In genomic region chr10:25492680-25493079, GRCh38 we compare ENCODE assay signal across 28 cellular contexts.
DNase-seq lines count a peak whose midpoint lies in the region; ATAC-seq, FAIRE-seq and TF ChIP-seq lines count a peak whose summit lies in the region.
"Had no signal": no experiment of that assay in that cellular context is flagged by ENCODE, and none has a peak within 500 bp of the region (broad histone marks: within the 10 kb centered on the region; RNA-seq: fewer than 3 reads in every experiment).

No MANE protein-coding gene starts in this region.

- H3K36me3 Mint-ChIP-seq in progenitor cell of endocrine pancreas (ENCODE audit: insufficient read depth): no peaks in the 10 kb centered on the region
- H3K36me3 Mint-ChIP-seq: activated naive CD4-positive, alpha-beta T cell treated with anti-CD3 and anti-CD28 coated beads, Interleukin-2, amount 50 U/mL, for 24 hours had no signal

- no peak overlapping the region for H3K4me3 Mint-ChIP-seq in progenitor cell of endocrine pancreas (ENCODE audit: low read depth)
- H3K4me3 Mint-ChIP-seq: activated naive CD4-positive, alpha-beta T cell treated with anti-CD3 and anti-CD28 coated beads, Interleukin-2, amount 50 U/mL, for 24 hours; nephron had no signal

- TF ChIP-seq RAD21 in SK-N-SH (IDR thresholded peaks at IDR 0.05; ENCODE audit: low read length): no peak

- H2AFZ ChIP-seq in SK-N-SH (ENCODE audit: low read depth): no peak overlapping the region
- H2AFZ ChIP-seq: GM23248, parathyroid adenoma had no signal

- no peak for TF ChIP-seq CTCF in SK-N-SH (IDR thresholded peaks at IDR 0.05)
- TF ChIP-seq CTCF in RWPE2 (IDR thresholded peaks at IDR 0.05; ENCODE audit: poor library complexity, severe bottlenecking): no peak
- no peak for TF ChIP-seq CTCF in progenitor cell of endocrine pancreas (IDR thresholded peaks at IDR 0.05; ENCODE audit: unreplicated experiment)

- H3K4me3 ChIP-seq in SK-N-SH (ENCODE audit: low read depth in 2 of 2, low read length in 1 of 2) (no peak overlapping the region), RWPE2 (ENCODE audit: severe bottlenecking) (no peak overlapping the region)
- H3K4me3 ChIP-seq: coronary artery, GM23248, lower lobe of right lung had no signal

- H3K27me3 ChIP-seq in SK-N-SH (ENCODE audit: insufficient read depth) (no peaks in the 10 kb centered on the region), RWPE2 (ENCODE audit: insufficient read depth, poor library complexity, severe bottlenecking) (no peaks in the 10 kb centered on the region)

- no peaks in the 10 kb centered on the region for H3K79me2 ChIP-seq in SK-N-SH (ENCODE audit: insufficient read depth)
- H3K79me2 ChIP-seq: parathyroid adenoma had no signal

- H4K20me1 ChIP-seq in SK-N-SH (ENCODE audit: insufficient read depth): no peaks in the 10 kb centered on the region

- H3K27me3 Mint-ChIP-seq in progenitor cell of endocrine pancreas: no peaks in the 10 kb centered on the region
- H3K27me3 Mint-ChIP-seq: activated naive CD4-positive, alpha-beta T cell treated with anti-CD3 and anti-CD28 coated beads, Interleukin-2, amount 50 U/mL, for 24 hours had no signal

- H3K27ac Mint-ChIP-seq in progenitor cell of endocrine pancreas: peak overlapping the region; percentile 25
- H3K27ac Mint-ChIP-seq: activated naive CD4-positive, alpha-beta T cell treated with anti-CD3 and anti-CD28 coated beads, Interleukin-2, amount 50 U/mL, for 24 hours; activated T-helper 2 cell treated with anti-CD3 and anti-CD28 coated beads, Interferon-gamma antibody, Interleukin-2, Interleukin-4, amounts not matched to agents 10 μg/mL and 5 μg/mL and 100 μg/mL, durations not matched to agents 14 hours and 24 hours and 36 hours had no signal

- FAIRE-seq in GM12891 (lab: Jason Lieb, UNC): no peak

- POLR2A ChIA-PET in SK-N-SH (lab: Yijun Ruan, JAX): no interaction called here

- no peak for TF ChIP-seq EP300 in SK-N-SH (IDR thresholded peaks at IDR 0.05; ENCODE audit: borderline replicate concordance in 1 of 2, low read depth in 1 of 2, low read length in 1 of 2)

- H3K9me3 ChIP-seq in SK-N-SH: no peaks in the 10 kb centered on the region
- no peaks in the 10 kb centered on the region for H3K9me3 ChIP-seq in RWPE2 (ENCODE audit: severe bottlenecking)
- H3K9me3 ChIP-seq: lower lobe of right lung had no signal

- CTCF ChIA-PET in SK-N-SH (lab: Yijun Ruan, JAX): interaction anchor here (0.8 kb wide), 1 partner anchor 30 kb away, joined by 3 read pairs; no protein-coding TSS in a partner anchor

- ATAC-seq in SK-N-SH treated with all-trans-retinoic acid at 6 μM for 48 hours (no peak), RWPE2 (ENCODE audit: low read depth) (no peak)
- ATAC-seq: lower lobe of right lung; stimulated activated naive CD8-positive, alpha-beta T cell treated with anti-CD3 and anti-CD28 coated beads, Interleukin-15, Interleukin-2, amounts not matched to agents 100 U/mL and 50 U/mL, for 24 hours had no signal

- no peak for DNase-seq in SK-N-SH
- no peak for DNase-seq in RWPE2 (ENCODE audit: low spot score)
- DNase-seq in epithelial cell of prostate (ENCODE audit: low read depth, low spot score): no peak
- no peak for DNase-seq in progenitor cell of endocrine pancreas (ENCODE audit: low spot score, unreplicated experiment)
- DNase-seq in GM12891 (ENCODE audit: insufficient read length, low spot score): no peak
- no peak for DNase-seq in nucleus accumbens (lab: John Stamatoyannopoulos, UW)
- no peak for DNase-seq in NCI-H446 (lab: John Stamatoyannopoulos, UW)
- DNase-seq: activated CD4-positive, alpha-beta T cell treated with anti-CD3 and anti-CD28 coated beads for 48 hours; DMS79 treated with DMSO at 0.1 percent for 48 hours; effector memory CD4-positive, alpha-beta T cell; GF-D8; Kasumi-1; lower lobe of right lung; NCI-H1436; NCI-H2081 treated with DMSO at 0.1 percent for 48 hours; stimulated activated CD4-positive, alpha-beta T cell treated with anti-CD3 and anti-CD28 coated beads, Interleukin-1b, Interleukin-23, amount 100 ng/mL, for 48 hours; stimulated activated naive CD8-positive, alpha-beta T cell treated with anti-CD3 and anti-CD28 coated beads, Interleukin-15, Interleukin-2, amounts not matched to agents 100 U/mL and 50 U/mL, for 24 hours had no signal

- H3K4me1 ChIP-seq in SK-N-SH (ENCODE audit: control insufficient read depth in 1 of 2, insufficient read depth in 2 of 2, low read depth in 1 of 2, low read length in 1 of 2) (peaks cover 0 to 2% of the 10 kb centered on the region in 2 experiments; a peak in 1 of 4 replicates), RWPE2 (ENCODE audit: insufficient read depth, poor library complexity, severe bottlenecking) (peaks cover 23% of the 10 kb centered on the region)
- H3K4me1 ChIP-seq: lower lobe of right lung, parathyroid adenoma had no signal

- H3K9ac ChIP-seq in SK-N-SH: no peak overlapping the region
- H3K9ac ChIP-seq: GM23248, parathyroid adenoma had no signal

- no peaks in the 10 kb centered on the region for H3K9me2 ChIP-seq in SK-N-SH

- no peaks in the 10 kb centered on the region for H3K36me3 ChIP-seq in SK-N-SH (replicated peaks in 1 of 2; ENCODE audit: control insufficient read depth in 1 of 2, insufficient read depth in 2 of 2, low read length in 1 of 2)
- no peaks in the 10 kb centered on the region for H3K36me3 ChIP-seq in RWPE2 (ENCODE audit: low read depth)
- H3K36me3 ChIP-seq: lower lobe of right lung had no signal

- no peaks in the 10 kb centered on the region for H3K9me3 Mint-ChIP-seq in progenitor cell of endocrine pancreas (ENCODE audit: low read depth)
- H3K9me3 Mint-ChIP-seq: activated naive CD4-positive, alpha-beta T cell treated with anti-CD3 and anti-CD28 coated beads, Interleukin-2, amount 50 U/mL, for 24 hours; nephron had no signal

- H3F3A ChIP-seq in SK-N-SH (replicated peaks; ENCODE audit: insufficient read depth): peaks cover 7% of the 10 kb centered on the region

- H3K27ac ChIP-seq in SK-N-SH (ENCODE audit: low read depth in 2 of 2, low read length in 1 of 2) (peak overlapping the region in 1 of 2 experiments; percentile 41; a peak in 1 of 4 replicates), RWPE2 (ENCODE audit: poor library complexity, severe bottlenecking) (peak overlapping the region; percentile 95), epithelial cell of prostate (peak overlapping the region; percentile 89)
- H3K27ac ChIP-seq: 22Rv1, C4-2B, coronary artery, GM23248, HL-60, lower lobe of right lung, parathyroid adenoma, VCaP had no signal

- H3K4me1 Mint-ChIP-seq in progenitor cell of endocrine pancreas (ENCODE audit: low read depth): peaks cover 16% of the 10 kb centered on the region
- H3K4me1 Mint-ChIP-seq: activated naive CD4-positive, alpha-beta T cell treated with anti-CD3 and anti-CD28 coated beads, Interleukin-2, amount 50 U/mL, for 24 hours; nephron had no signal

- H3K4me2 ChIP-seq in SK-N-SH: peak overlapping the region; percentile 5; the same call in 1 of the 2 replicates

- no peak for TF ChIP-seq POLR2A in GM12891 (IDR thresholded peaks at IDR 0.05; ENCODE audit: low read depth, low read length)

TF ChIP-seq in SK-N-SH, 30 proteins besides CTCF, POLR2A, EP300 and RAD21 (continues in another document):
- no peak for TF ChIP-seq JUND (IDR thresholded peaks at IDR 0.05)
- TF ChIP-seq FOXM1 (IDR thresholded peaks at IDR 0.05; ENCODE audit: low read depth): no peak
- TF ChIP-seq SMC3 (IDR thresholded peaks at IDR 0.05; ENCODE audit: low read depth, low read length): no peak
- TF ChIP-seq RCOR1 (IDR thresholded peaks at IDR 0.05; ENCODE audit: low read length): no peak
- no peak for TF ChIP-seq EZH2phosphoT487 (IDR thresholded peaks at IDR 0.05; ENCODE audit: borderline replicate concordance, low read depth)
- no peak for TF ChIP-seq USF1 (IDR thresholded peaks at IDR 0.05; ENCODE audit: borderline replicate concordance, low read depth)

TF ChIP-seq in SK-N-SH treated with all-trans-retinoic acid at 6 μM for 48 hours, 23 proteins besides CTCF, POLR2A, EP300 and RAD21 (continues in another document):
- TF ChIP-seq TCF4 (CRISPR knock-in tag; IDR thresholded peaks at IDR 0.05; ENCODE audit: borderline replicate concordance) (no peak), ZNF565 (CRISPR knock-in tag; conservative IDR thresholded peaks at IDR 0.05; ENCODE audit: low read depth) (no peak), GLIS3 (CRISPR knock-in tag; IDR thresholded peaks at IDR 0.05) (no peak), ESRRG (CRISPR knock-in tag; IDR thresholded peaks at IDR 0.05) (no peak), OSR1 (CRISPR knock-in tag; IDR thresholded peaks at IDR 0.05) (no peak), PPARA (CRISPR knock-in tag; IDR thresholded peaks at IDR 0.05; ENCODE audit: borderline replicate concordance) (no peak), ZNF8 (CRISPR knock-in tag; IDR thresholded peaks at IDR 0.05) (no peak), ISL1 (CRISPR knock-in tag; IDR thresholded peaks at IDR 0.05) (no peak), BACH2 (CRISPR knock-in tag; IDR thresholded peaks at IDR 0.05; ENCODE audit: borderline replicate concordance) (no peak), ZNF70 (CRISPR knock-in tag; IDR thresholded peaks at IDR 0.05) (no peak), RARB (CRISPR knock-in tag; IDR thresholded peaks at IDR 0.05) (no peak)

TF ChIP-seq in GM12891, 5 proteins besides CTCF, POLR2A, EP300 and RAD21:
- TF ChIP-seq POU2F2 (IDR thresholded peaks at IDR 0.05; ENCODE audit: low read depth, low read length): no peak
- TF ChIP-seq PAX5 (IDR thresholded peaks at IDR 0.05; ENCODE audit: insufficient read depth, low read length, severe bottlenecking): no peak
- no peak for TF ChIP-seq TAF1 (IDR thresholded peaks at IDR 0.05; ENCODE audit: low read depth, low read length)
- no peak for TF ChIP-seq SPI1 (IDR thresholded peaks at IDR 0.05; ENCODE audit: low read depth, low read length)
- TF ChIP-seq POLR2AphosphoS5 (IDR thresholded peaks at IDR 0.05; ENCODE audit: low read depth, low read length): no peak
TF ChIP-seq in GM12891: peak in this region for 0.
